Comparison of ENCODE assay signal across 8 cellular contexts in genomic region chr7:41705109-41705871, GRCh38. TPM values are rescaled to one million over a fixed set of nuclear protein-coding genes. Genes with fewer than 3 reads are reported as not detected.
DNase-seq lines count a peak whose midpoint lies in the region; ATAC-seq, FAIRE-seq and TF ChIP-seq lines count a peak whose summit lies in the region.

No MANE protein-coding gene starts in this region.

- POLR2A ChIA-PET in AG04450 (lab: Yijun Ruan, JAX) (interaction anchor here (0.6 to 1.5 kb wide), 5 partner anchors 181 to 1299 kb away, joined by 4 to 6 read pairs (median 4); no protein-coding TSS in a partner anchor), H1 (lab: Charles Lee; ENCODE audit: partially characterized antibody) (no interaction called here)

- H2BK120ac ChIP-seq in H1 (replicated peaks; ENCODE audit: low read depth, low read length) (no peak overlapping the region), mesenchymal stem cell (ENCODE audit: low read depth, low read length) (peak overlapping the region; percentile 84)

- H2AFZ ChIP-seq in H1 (ENCODE audit: low read length) (peak overlapping the region; percentile 36; the same call in 1 of the 2 replicates), mesenchymal stem cell (ENCODE audit: low read depth, low read length) (peak overlapping the region; percentile 48)

- H2BK20ac ChIP-seq in H1 (ENCODE audit: low read length): no peak overlapping the region

- no peak overlapping the region; the same call in none of the 2 replicates for H2BK12ac ChIP-seq in H1 (ENCODE audit: low read depth, low read length)
- H2BK12ac ChIP-seq in mesenchymal stem cell (ENCODE audit: low read length in 2 of 2): peak overlapping the region; percentile 6 to 98

- peak; percentile 89 for TF ChIP-seq CTCF in AG04450 (IDR thresholded peaks at IDR 0.05; ENCODE audit: low read depth, low read length)
- peak; percentile 82 to 90 (median 86) for TF ChIP-seq CTCF in H1 (IDR thresholded peaks at IDR 0.05; ENCODE audit: control extremely low read depth in 1 of 3, insufficient read depth in 1 of 3, low read depth in 1 of 3, low read length in 3 of 3)

- H3K4me3 ChIP-seq in AG04450 (ENCODE audit: low read depth, low read length) (peak overlapping the region; percentile 68), H1 (ENCODE audit: extremely low read depth in 1 of 4, insufficient read depth in 2 of 4, low read depth in 3 of 4, low read length in 4 of 4) (peak overlapping the region; percentile 23 to 63 (median 54); a peak in 7 of 8 replicates), mesenchymal stem cell (ENCODE audit: insufficient read depth in 1 of 2, low read depth in 1 of 2, low read length in 2 of 2) (peak overlapping the region; percentile 52 to 74)

- H2BK5ac ChIP-seq in H1 (ENCODE audit: low read depth, low read length) (no peak overlapping the region; the same call in 1 of the 2 replicates), mesenchymal stem cell (ENCODE audit: low read depth, low read length, poor library complexity, severe bottlenecking) (peak overlapping the region; percentile 94)

- 0 out of 2 replicates have a peak overlapping the region, but pooled peaks have one; percentile 54 for H2BK15ac ChIP-seq in H1 (ENCODE audit: low read length)
- peak overlapping the region; percentile 73 for H2BK15ac ChIP-seq in mesenchymal stem cell (ENCODE audit: low read depth, poor library complexity, severe bottlenecking)

- H3K14ac ChIP-seq in H1 (ENCODE audit: insufficient read length) (no peak overlapping the region), mesenchymal stem cell (ENCODE audit: low read length in 2 of 2) (peak overlapping the region in 1 of 2 experiments; percentile 84)

- CTCF ChIA-PET in AG04450 (lab: Charles Lee) (interaction anchor here (0.6 to 4.6 kb wide), 32 partner anchors 9 to 1472 kb away, joined by 3 to 30 read pairs (median 4); no protein-coding TSS in a partner anchor), H1 (lab: Charles Lee; ENCODE audit: partially characterized antibody) (interaction anchor here (0.6 to 6.2 kb wide), 40 partner anchors 10 to 1004 kb away, joined by 3 to 44 read pairs (median 4); no protein-coding TSS in a partner anchor)

- H3K27ac ChIP-seq in AG04450 (ENCODE audit: low read depth, low read length) (peak overlapping the region; percentile 91), H1 (ENCODE audit: low read depth, low read length) (no peak overlapping the region), mesenchymal stem cell (ENCODE audit: low read length, poor library complexity, severe bottlenecking) (peak overlapping the region; percentile 95)

- peak; percentile 94 to 97 for TF ChIP-seq RAD21 in H1 (IDR thresholded peaks at IDR 0.05 in 1 of 2, conservative IDR thresholded peaks at IDR 0.05 in 1 of 2; ENCODE audit: low read depth in 2 of 2, low read length in 2 of 2)

- H3K4ac ChIP-seq in H1 (replicated peaks; ENCODE audit: insufficient read length, low read depth, low read length) (no peak overlapping the region), mesenchymal stem cell (ENCODE audit: low read depth in 1 of 2, low read length in 2 of 2) (peak overlapping the region; percentile 2 to 56)

- no peak overlapping the region for H4K5ac ChIP-seq in H1 (ENCODE audit: insufficient read length, low read depth, low read length)

- H3K9ac ChIP-seq in H1 (replicated peaks in 1 of 4; ENCODE audit: extremely low read depth in 1 of 4, low read depth in 3 of 4, low read length in 3 of 4): no peak overlapping the region
- peak overlapping the region; percentile 82 for H3K9ac ChIP-seq in mesenchymal stem cell (ENCODE audit: low read length)

- H3K56ac ChIP-seq in H1 (replicated peaks; ENCODE audit: insufficient read length, low read depth, low read length): no peak overlapping the region

- peak overlapping the region; percentile 77 to 85 for H3K4me2 ChIP-seq in H1 (ENCODE audit: insufficient read depth in 1 of 2, low read depth in 2 of 2, low read length in 2 of 2)
- H3K4me2 ChIP-seq in mesenchymal stem cell (ENCODE audit: low read length, poor library complexity, severe bottlenecking): peak overlapping the region; percentile 95

- H3K23ac ChIP-seq in H1 (ENCODE audit: insufficient read length) (no peak overlapping the region), mesenchymal stem cell (ENCODE audit: low read length in 2 of 2) (no peak overlapping the region)

- 3% methylated on average over 36 of the region's 42 CpGs; no CpG with 5 or more reads in 1 of the 2 experiments for WGBS in H1 (ENCODE audit: extremely low coverage in 1 of 2, insufficient coverage in 1 of 2, insufficient read length in 1 of 2, insufficient replicate concordance in 2 of 2, low coverage in 1 of 2, low lambda C conversion rate in 2 of 2, missing lambda C conversion rate in 1 of 2), 2 experiments
- 2% methylated on average over 41 of the region's 42 CpGs for WGBS in mesenchymal stem cell

- peak overlapping the region; percentile 73; the same call in 1 of the 2 replicates for H3K18ac ChIP-seq in H1 (ENCODE audit: extremely low read depth, low read length)
- H3K18ac ChIP-seq in mesenchymal stem cell (ENCODE audit: low read depth in 1 of 2, low read length in 2 of 2): peak overlapping the region; percentile 91

- DNase-seq in AG04450 (ENCODE audit: low read depth, low spot score): peak; percentile 88
- DNase-seq in NCI-H2107 treated with DMSO at 0.1 percent for 48 hours (lab: John Stamatoyannopoulos, UW; ENCODE audit: unreplicated experiment): peak; percentile 41
- DNase-seq in activated CD4-positive, alpha-beta T cell treated with anti-CD3 and anti-CD28 coated beads, Interleukin-2, amount 50 U/mL, for 48 hours: peak; percentile 56
- peak; percentile 90 to 92 for DNase-seq in H1 (ENCODE audit: low read depth in 1 of 2, low spot score in 2 of 2)
- DNase-seq in mesenchymal stem cell: peak; percentile 94
- peak; percentile 12 for DNase-seq in stimulated activated CD8-positive, alpha-beta memory T cell treated with anti-CD3 and anti-CD28 coated beads, Interleukin-15, amount 100 ng/mL, for 24 hours (ENCODE audit: low read depth)

- H3K23me2 ChIP-seq in H1 (ENCODE audit: low read depth, low read length): peaks cover 4% of the 10 kb centered on the region

- peak overlapping the region; percentile 47 for H4K91ac ChIP-seq in H1 (replicated peaks; ENCODE audit: insufficient read length, low read length)
- H4K91ac ChIP-seq in mesenchymal stem cell (ENCODE audit: low read length): peak overlapping the region; percentile 96

- H3K79me1 ChIP-seq in H1 (ENCODE audit: low read depth, low read length) (no peaks in the 10 kb centered on the region), mesenchymal stem cell (replicated peaks; ENCODE audit: low read length, poor library complexity, severe bottlenecking) (peaks cover 2% of the 10 kb centered on the region)

- FAIRE-seq in H1 (lab: Jason Lieb, UNC): no peak

- no peak overlapping the region; the same call in 1 of the 2 replicates for H4K8ac ChIP-seq in H1 (ENCODE audit: extremely low read depth, insufficient read depth, low read length)
- peak overlapping the region; percentile 99 for H4K8ac ChIP-seq in mesenchymal stem cell (ENCODE audit: low read length)

- no peaks in the 10 kb centered on the region for H4K20me1 ChIP-seq in H1 (replicated peaks in 1 of 2; ENCODE audit: control insufficient read depth in 1 of 2, insufficient read depth in 2 of 2, low read length in 2 of 2)

- no peaks in the 10 kb centered on the region for H3K79me2 ChIP-seq in H1 (ENCODE audit: control insufficient read depth in 1 of 2, insufficient read depth in 2 of 2, low read length in 2 of 2)

- H3K27me3 ChIP-seq in AG04450 (ENCODE audit: control insufficient read depth, insufficient read depth, low read length): no peaks in the 10 kb centered on the region
- H3K27me3 ChIP-seq in H1 (replicated peaks in 1 of 4; ENCODE audit: control insufficient read depth in 3 of 4, extremely low read depth in 1 of 4, insufficient read depth in 3 of 4, low read length in 3 of 4): peaks cover 4 to 18% (median 13%) of the 10 kb centered on the region in 4 experiments
- H3K27me3 ChIP-seq in mesenchymal stem cell (ENCODE audit: control insufficient read depth in 1 of 2, insufficient read depth in 1 of 2, low read length in 2 of 2): no peaks in the 10 kb centered on the region

- no peak overlapping the region for H2AK5ac ChIP-seq in H1 (ENCODE audit: low read depth, low read length)
- H2AK5ac ChIP-seq in mesenchymal stem cell (ENCODE audit: low read length, severe bottlenecking): no peak overlapping the region

- H3K4me1 ChIP-seq in H1 (replicated peaks in 1 of 4; ENCODE audit: control insufficient read depth in 3 of 4, insufficient read depth in 4 of 4, low read length in 3 of 4): peaks cover 9 to 28% (median 13%) of the 10 kb centered on the region in 4 experiments
- H3K4me1 ChIP-seq in mesenchymal stem cell (ENCODE audit: control insufficient read depth, insufficient read depth, low read depth, low read length): peaks cover 8% of the 10 kb centered on the region

- ATAC-seq in GM18502 (IDR thresholded peaks at IDR 0.05; ENCODE audit: poor library complexity, unreplicated experiment): peak; percentile 99
- peak; percentile 96 for ATAC-seq in HG02943 (IDR thresholded peaks at IDR 0.05; ENCODE audit: low read depth, unreplicated experiment)

- no peak for TF ChIP-seq POLR2A in H1 (IDR thresholded peaks at IDR 0.05; ENCODE audit: control extremely low read depth in 1 of 2, low read depth in 2 of 2, low read length in 2 of 2)

- no peaks in the 10 kb centered on the region for H3K36me3 ChIP-seq in H1 (ENCODE audit: control insufficient read depth in 2 of 4, insufficient read depth in 4 of 4, low read length in 3 of 4)
- no peaks in the 10 kb centered on the region for H3K36me3 ChIP-seq in mesenchymal stem cell (ENCODE audit: control insufficient read depth in 1 of 2, insufficient read depth in 2 of 2, low read depth in 1 of 2, low read length in 2 of 2)

- H3K9me3 ChIP-seq in AG04450 (ENCODE audit: control insufficient read depth, insufficient read depth, low read length) (no peaks in the 10 kb centered on the region; the same call in 1 of the 2 replicates), H1 (ENCODE audit: insufficient read depth in 2 of 2, low read depth in 1 of 2, low read length in 1 of 2) (no peaks in the 10 kb centered on the region), mesenchymal stem cell (ENCODE audit: control insufficient read depth, low read length) (no peaks in the 10 kb centered on the region)

- peak in 1 of 2 experiments; percentile 30; a peak in 1 of 3 replicates for TF ChIP-seq EP300 in H1 (IDR thresholded peaks at IDR 0.05; ENCODE audit: borderline replicate concordance in 1 of 2, low read depth in 2 of 2, low read length in 2 of 2)

RNA-seq across cellular contexts. Expression of gene INHBA, which starts 2.4 kb away (rescaled TPM):
- polyA plus RNA-seq in AG04450 (2011; rRNA removed) (28.1 and 28.5 TPM in 2 replicates), H1 (2011; rRNA removed) (1.1 TPM in 2 replicates)
- 87.0 and 104 TPM in 2 replicates for polyA minus RNA-seq in AG04450 (2011; rRNA and poly(A)+ RNA removed)
- 2.7 and 2.8 TPM in 2 replicates for total RNA-seq in H1 (2021; fragmentation: NEBNext Ultra II Directional; extraction: Animal tissue kit (Norgen Biotek cat#: 25700))
- 1.2 TPM for polyA plus RNA-seq in H1 (2011; cell fraction: cytosol; rRNA removed)
- 3.3 TPM for polyA plus RNA-seq in H1 (2011; cell fraction: nucleus; rRNA removed)
- 1.8 to 2.4 TPM (median 2.1 TPM) in 4 replicates for polyA plus RNA-seq in H1 (2012, experiment 1 of 2)
- 0.52 TPM for polyA plus RNA-seq in H1 (2012, experiment 2 of 2)
- 0.59 TPM for polyA plus RNA-seq in H1 (2013, experiment 1 of 2)
- polyA plus RNA-seq in H1 (2013, experiment 2 of 2): 0.96 TPM
- 3.3 and 5.0 TPM in 2 replicates for polyA minus RNA-seq in H1 (2011; rRNA and poly(A)+ RNA removed)
- polyA minus RNA-seq in H1 (2011; cell fraction: cytosol; rRNA and poly(A)+ RNA removed): 2.0 TPM
- polyA minus RNA-seq in H1 (2011; cell fraction: nucleus; rRNA and poly(A)+ RNA removed): 6.6 TPM
- polyA plus RNA-seq in mesenchymal stem cell (2013, experiment 1 of 2): 22.1 TPM
- polyA plus RNA-seq in mesenchymal stem cell (2013, experiment 2 of 2): 22.6 TPM

Comparison
In these comparisons a context has a peak if more than half of its experiments do, and no peak if none do; other contexts are left out.
1. DNase-seq: peak in every context shown above with its lines; median percentile 94 in mesenchymal stem cell; 91 in H1; 88 in AG04450; 56 in activated CD4-positive, alpha-beta T cell treated with anti-CD3 and anti-CD28 coated beads, Interleukin-2, amount 50 U/mL, for 48 hours; 41 in NCI-H2107 treated with DMSO at 0.1 percent for 48 hours; 12 in stimulated activated CD8-positive, alpha-beta memory T cell treated with anti-CD3 and anti-CD28 coated beads, Interleukin-15, amount 100 ng/mL, for 24 hours.